15 cellular contexts compared by ENCODE assay signal in genomic region chr12:111653596-111653995, GRCh38. TPM values are rescaled to one million over a fixed set of nuclear protein-coding genes. Genes with fewer than 3 reads are reported as not detected.
A peak's percentile ranks its signal among the peaks of the same experiment; 100 is the strongest.
DNase-seq lines count a peak whose midpoint lies in the region; ATAC-seq and TF ChIP-seq lines count a peak whose summit lies in the region.
"Had no signal": no experiment of that assay in that cellular context is flagged by ENCODE, and none has a peak within 500 bp of the region (broad histone marks: within the 10 kb centered on the region; RNA-seq: fewer than 3 reads in every experiment).

No MANE protein-coding gene starts in this region.

- TF ChIP-seq CTCF in GM23338 (conservative IDR thresholded peaks at IDR 0.05; ENCODE audit: low read depth in 2 of 2) (no peak), dorsolateral prefrontal cortex (IDR thresholded peaks at IDR 0.05 in 54 of 56, conservative IDR thresholded peaks at IDR 0.05 in 2 of 56; ENCODE audit: low read depth in 1 of 56, partially characterized antibody in 56 of 56) (peak in 10 of 56 donors; percentile 9 to 36 (median 20)), nephron progenitor cell (IDR thresholded peaks at IDR 0.05) (no peak)

- H3K4me3 Mint-ChIP-seq in GM23338, result no peak overlapping the region
- H3K4me3 Mint-ChIP-seq in nephron progenitor cell, result no peak overlapping the region
- H3K4me3 Mint-ChIP-seq: CD4-positive, CD25-positive, alpha-beta regulatory T cell had no signal

- DNase-seq in GM23338 (ENCODE audit: low spot score), result no peak
- peak in 2 of 10 donors; percentile 15 to 35 for DNase-seq in dorsolateral prefrontal cortex
- no peak for DNase-seq in nephron progenitor cell
- peak; percentile 75 for DNase-seq in superior temporal gyrus (ENCODE audit: extremely low spot score)
- no peak for DNase-seq in SW 1271 (lab: John Stamatoyannopoulos, UW)
- no peak for DNase-seq in NCI-H1436 treated with DMSO at 0.1 percent for 48 hours (lab: John Stamatoyannopoulos, UW)
- DNase-seq in NCI-H774 (lab: John Stamatoyannopoulos, UW), result no peak
- DNase-seq: 8988T; AML-193; CD4-positive, CD25-positive, alpha-beta regulatory T cell; DMS53; GF-D8; GM23248; H7 had no signal

- peaks cover 39% of the 10 kb centered on the region for H3K36me3 ChIP-seq in GM23338 (ENCODE audit: insufficient read depth)

- no peak for ATAC-seq in GM23338

- no peaks in the 10 kb centered on the region for H3K79me2 ChIP-seq in GM23338 (replicated peaks; ENCODE audit: insufficient read depth)

- H3K27me3 ChIP-seq in GM23338 (ENCODE audit: insufficient read depth) (no peaks in the 10 kb centered on the region), dorsolateral prefrontal cortex (no peaks in the 10 kb centered on the region)
- H3K27me3 ChIP-seq: BLaER1 treated with 17β-estradiol and CSF1 and Interleukin-3, amounts not matched to agents 10 nM and 100 nM had no signal

- H3K27ac ChIP-seq in GM23338 (ENCODE audit: low read depth) (0 out of 2 replicates have a peak overlapping the region, but pooled peaks have one; percentile 45), dorsolateral prefrontal cortex (peak overlapping the region in 57 of 59 donors; percentile 42 to 95 (median 82))
- H3K27ac ChIP-seq: BLaER1 treated with 17β-estradiol and CSF1 and Interleukin-3, amounts not matched to agents 10 nM and 100 nM; GM23248 had no signal

- no peak overlapping the region for H3K4me2 ChIP-seq in GM23338
- H3K4me2 ChIP-seq: BLaER1 treated with 17β-estradiol and CSF1 and Interleukin-3, amounts not matched to agents 10 nM and 100 nM had no signal

- H3F3A ChIP-seq in GM23338 (replicated peaks; ENCODE audit: low read depth), result no peaks in the 10 kb centered on the region; the same call in 1 of the 2 replicates

- H3K9me3 Mint-ChIP-seq in GM23338 (no peaks in the 10 kb centered on the region), nephron progenitor cell (no peaks in the 10 kb centered on the region)
- H3K9me3 Mint-ChIP-seq: CD4-positive, CD25-positive, alpha-beta regulatory T cell had no signal

- H3K27ac Mint-ChIP-seq in GM23338 (no peak overlapping the region), nephron progenitor cell (peak overlapping the region; percentile 59)
- H3K27ac Mint-ChIP-seq: CD4-positive, CD25-positive, alpha-beta regulatory T cell had no signal

- peaks cover 3% of the 10 kb centered on the region for H4K20me1 ChIP-seq in GM23338 (replicated peaks; ENCODE audit: insufficient read depth)

- peaks cover 58% of the 10 kb centered on the region for H3K36me3 Mint-ChIP-seq in GM23338 (ENCODE audit: low read depth)
- H3K36me3 Mint-ChIP-seq in nephron progenitor cell (ENCODE audit: low read depth), result peaks cover 48% of the 10 kb centered on the region

- no peak overlapping the region for H2AFZ ChIP-seq in GM23338
- H2AFZ ChIP-seq: GM23248 had no signal

- no peaks in the 10 kb centered on the region for H3K4me1 ChIP-seq in GM23338 (ENCODE audit: insufficient read depth)

- H3K27me3 Mint-ChIP-seq in GM23338 (ENCODE audit: insufficient read depth, low read depth, poor library complexity) (peaks cover 2% of the 10 kb centered on the region), nephron progenitor cell (ENCODE audit: low read depth, poor library complexity) (no peaks in the 10 kb centered on the region)
- H3K27me3 Mint-ChIP-seq: CD4-positive, CD25-positive, alpha-beta regulatory T cell had no signal

- intact Hi-C loops in dorsolateral prefrontal cortex (cut with DNase I), result loop anchor here in 1 of 2 donors (10.0 kb wide), 1 partner anchor 59 kb away; the partner anchor contains the start of gene ATXN2

- no peak overlapping the region for H3K4me3 ChIP-seq in GM23338
- peak overlapping the region in 14 of 59 donors; percentile 1 to 43 (median 10) for H3K4me3 ChIP-seq in dorsolateral prefrontal cortex
- H3K4me3 ChIP-seq: BLaER1 treated with 17β-estradiol and CSF1 and Interleukin-3, amounts not matched to agents 10 nM and 100 nM; GM23248 had no signal

- no peaks in the 10 kb centered on the region for H3K9me2 ChIP-seq in GM23338 (ENCODE audit: insufficient read depth)

- H3K4me1 Mint-ChIP-seq in GM23338, result no peaks in the 10 kb centered on the region
- no peaks in the 10 kb centered on the region for H3K4me1 Mint-ChIP-seq in nephron progenitor cell

TF ChIP-seq in GM23338, 12 proteins besides CTCF, POLR2A, EP300 and RAD21:
- no peak for TF ChIP-seq POLR2AphosphoS5 (IDR thresholded peaks at IDR 0.05; ENCODE audit: low read depth)
- TF ChIP-seq ZNF114 (CRISPR knock-in tag; IDR thresholded peaks at IDR 0.05), result no peak
- TF ChIP-seq JUNB (IDR thresholded peaks at IDR 0.05; ENCODE audit: unreplicated experiment), result no peak
- no peak for TF ChIP-seq EZH2phosphoT487 (IDR thresholded peaks at IDR 0.05; ENCODE audit: unreplicated experiment)
- TF ChIP-seq NANOG (IDR thresholded peaks at IDR 0.05; ENCODE audit: borderline replicate concordance), result no peak
- TF ChIP-seq, protein P1, sequence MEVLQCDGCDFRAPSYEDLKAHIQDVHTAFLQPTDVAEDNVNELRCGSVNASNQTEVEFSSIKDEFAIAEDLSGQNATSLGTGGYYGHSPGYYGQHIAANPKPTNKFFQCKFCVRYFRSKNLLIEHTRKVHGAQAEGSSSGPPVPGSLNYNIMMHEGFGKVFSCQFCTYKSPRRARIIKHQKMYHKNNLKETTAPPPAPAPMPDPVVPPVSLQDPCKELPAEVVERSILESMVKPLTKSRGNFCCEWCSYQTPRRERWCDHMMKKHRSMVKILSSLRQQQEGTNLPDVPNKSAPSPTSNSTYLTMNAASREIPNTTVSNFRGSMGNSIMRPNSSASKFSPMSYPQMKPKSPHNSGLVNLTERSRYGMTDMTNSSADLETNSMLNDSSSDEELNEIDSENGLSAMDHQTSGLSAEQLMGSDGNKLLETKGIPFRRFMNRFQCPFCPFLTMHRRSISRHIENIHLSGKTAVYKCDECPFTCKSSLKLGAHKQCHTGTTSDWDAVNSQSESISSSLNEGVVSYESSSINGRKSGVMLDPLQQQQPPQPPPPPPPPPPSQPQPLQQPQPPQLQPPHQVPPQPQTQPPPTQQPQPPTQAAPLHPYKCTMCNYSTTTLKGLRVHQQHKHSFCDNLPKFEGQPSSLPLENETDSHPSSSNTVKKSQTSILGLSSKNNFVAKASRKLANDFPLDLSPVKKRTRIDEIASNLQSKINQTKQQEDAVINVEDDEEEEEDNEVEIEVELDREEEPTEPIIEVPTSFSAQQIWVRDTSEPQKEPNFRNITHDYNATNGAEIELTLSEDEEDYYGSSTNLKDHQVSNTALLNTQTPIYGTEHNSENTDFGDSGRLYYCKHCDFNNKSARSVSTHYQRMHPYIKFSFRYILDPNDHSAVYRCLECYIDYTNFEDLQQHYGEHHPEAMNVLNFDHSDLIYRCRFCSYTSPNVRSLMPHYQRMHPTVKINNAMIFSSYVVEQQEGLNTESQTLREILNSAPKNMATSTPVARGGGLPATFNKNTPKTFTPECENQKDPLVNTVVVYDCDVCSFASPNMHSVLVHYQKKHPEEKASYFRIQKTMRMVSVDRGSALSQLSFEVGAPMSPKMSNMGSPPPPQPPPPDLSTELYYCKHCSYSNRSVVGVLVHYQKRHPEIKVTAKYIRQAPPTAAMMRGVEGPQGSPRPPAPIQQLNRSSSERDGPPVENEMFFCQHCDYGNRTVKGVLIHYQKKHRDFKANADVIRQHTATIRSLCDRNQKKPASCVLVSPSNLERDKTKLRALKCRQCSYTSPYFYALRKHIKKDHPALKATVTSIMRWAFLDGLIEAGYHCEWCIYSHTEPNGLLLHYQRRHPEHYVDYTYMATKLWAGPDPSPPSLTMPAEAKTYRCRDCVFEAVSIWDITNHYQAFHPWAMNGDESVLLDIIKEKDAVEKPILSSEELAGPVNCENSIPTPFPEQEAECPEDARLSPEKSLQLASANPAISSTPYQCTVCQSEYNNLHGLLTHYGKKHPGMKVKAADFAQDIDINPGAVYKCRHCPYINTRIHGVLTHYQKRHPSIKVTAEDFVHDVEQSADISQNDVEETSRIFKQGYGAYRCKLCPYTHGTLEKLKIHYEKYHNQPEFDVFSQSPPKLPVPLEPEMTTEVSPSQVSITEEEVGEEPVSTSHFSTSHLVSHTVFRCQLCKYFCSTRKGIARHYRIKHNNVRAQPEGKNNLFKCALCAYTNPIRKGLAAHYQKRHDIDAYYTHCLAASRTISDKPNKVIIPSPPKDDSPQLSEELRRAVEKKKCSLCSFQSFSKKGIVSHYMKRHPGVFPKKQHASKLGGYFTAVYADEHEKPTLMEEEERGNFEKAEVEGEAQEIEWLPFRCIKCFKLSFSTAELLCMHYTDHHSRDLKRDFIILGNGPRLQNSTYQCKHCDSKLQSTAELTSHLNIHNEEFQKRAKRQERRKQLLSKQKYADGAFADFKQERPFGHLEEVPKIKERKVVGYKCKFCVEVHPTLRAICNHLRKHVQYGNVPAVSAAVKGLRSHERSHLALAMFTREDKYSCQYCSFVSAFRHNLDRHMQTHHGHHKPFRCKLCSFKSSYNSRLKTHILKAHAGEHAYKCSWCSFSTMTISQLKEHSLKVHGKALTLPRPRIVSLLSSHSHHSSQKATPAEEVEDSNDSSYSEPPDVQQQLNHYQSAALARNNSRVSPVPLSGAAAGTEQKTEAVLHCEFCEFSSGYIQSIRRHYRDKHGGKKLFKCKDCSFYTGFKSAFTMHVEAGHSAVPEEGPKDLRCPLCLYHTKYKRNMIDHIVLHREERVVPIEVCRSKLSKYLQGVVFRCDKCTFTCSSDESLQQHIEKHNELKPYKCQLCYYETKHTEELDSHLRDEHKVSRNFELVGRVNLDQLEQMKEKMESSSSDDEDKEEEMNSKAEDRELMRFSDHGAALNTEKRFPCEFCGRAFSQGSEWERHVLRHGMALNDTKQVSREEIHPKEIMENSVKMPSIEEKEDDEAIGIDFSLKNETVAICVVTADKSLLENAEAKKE (CRISPR knock-in tag; IDR thresholded peaks at IDR 0.05), result no peak
- no peak for TF ChIP-seq CREB1 (CRISPR knock-in tag; IDR thresholded peaks at IDR 0.05; ENCODE audit: low read depth)
TF ChIP-seq in GM23338: peak in this region for 0.

RNA-seq across cellular contexts. Expression of gene BRAP, which starts 32.2 kb away (rescaled TPM):
- total RNA-seq in GM23338 (2014; rRNA removed; shearing (Covaris generic)), result 17.2 and 19.4 TPM in 2 replicates
- polyA plus RNA-seq in GM23338 (2016; fragmentation: Nextera tagmentation; extraction: Ambion mirVana), result 13.6 and 14.9 TPM in 2 replicates
- 10 to 100 TPM; 20.6 to 31.0 (median 25.6) TPM for total RNA-seq in dorsolateral prefrontal cortex

RNA-seq across cellular contexts. Expression of gene ACAD10, which starts 32.3 kb away (rescaled TPM):
- 23.1 and 24.4 TPM in 2 replicates for total RNA-seq in GM23338 (2014; rRNA removed; shearing (Covaris generic))
- polyA plus RNA-seq in GM23338 (2016; fragmentation: Nextera tagmentation; extraction: Ambion mirVana), result 15.4 and 16.3 TPM in 2 replicates
- total RNA-seq in dorsolateral prefrontal cortex, result 10 to 100 TPM; 19.3 to 49.9 (median 31.8) TPM

RNA-seq across cellular contexts. Expression of gene ATXN2, which starts 54.5 kb away (rescaled TPM):
- total RNA-seq in GM23338 (2014; rRNA removed; shearing (Covaris generic)), result 44.8 and 52.9 TPM in 2 replicates
- 59.5 and 61.0 TPM in 2 replicates for polyA plus RNA-seq in GM23338 (2016; fragmentation: Nextera tagmentation; extraction: Ambion mirVana)
- total RNA-seq in dorsolateral prefrontal cortex, result 100 to 1,000 TPM in 119 of 120 experiments, 10 to 100 TPM in 1; 95.9 to 177 (median 130) TPM
